ENCODE assay signal across 17 cellular contexts in the genomic region with DNA sequence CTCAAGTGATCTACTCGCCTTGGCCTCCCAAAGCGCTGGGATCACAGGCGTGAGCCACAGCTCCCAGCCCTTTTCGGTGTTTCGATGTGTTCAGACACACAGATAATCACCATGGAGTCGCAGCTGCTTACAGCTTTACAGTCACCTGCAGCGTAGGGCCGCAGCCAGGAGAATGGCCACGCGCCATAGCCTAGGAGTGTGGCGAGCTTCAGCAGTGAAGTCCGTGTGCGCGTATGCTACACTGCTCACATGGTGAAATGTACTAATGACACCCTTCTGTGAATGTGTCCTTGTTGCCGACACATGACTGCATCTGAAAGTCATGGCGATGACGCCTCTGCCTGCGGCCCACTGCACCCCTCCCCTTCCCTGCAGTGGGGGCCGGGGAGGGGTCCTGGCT. TPM values are rescaled to one million over a fixed set of nuclear protein-coding genes. Genes with fewer than 3 reads are reported as not detected.
A peak's percentile ranks its signal among the peaks of the same experiment; 100 is the strongest.
DNase-seq lines count a peak whose midpoint lies in the region; ATAC-seq and TF ChIP-seq lines count a peak whose summit lies in the region.
"Had no signal": no experiment of that assay in that cellular context is flagged by ENCODE, and none has a peak within 500 bp of the region (broad histone marks: within the 10 kb centered on the region; RNA-seq: fewer than 3 reads in every experiment).

No MANE protein-coding gene starts in this region.

- no peak for TF ChIP-seq CTCF in psoas muscle (IDR thresholded peaks at IDR 0.05)
- no peak for TF ChIP-seq CTCF in mesothelial cell of epicardium (IDR thresholded peaks at IDR 0.05; ENCODE audit: unreplicated experiment)

- H3K27ac ChIP-seq in psoas muscle: no peak overlapping the region
- H3K27ac ChIP-seq: 22Rv1, SJSA1 had no signal

- no peaks in the 10 kb centered on the region for H3K4me1 Mint-ChIP-seq in mesothelial cell of epicardium

- H3K4me3 ChIP-seq in psoas muscle: no peak overlapping the region
- H3K4me3 ChIP-seq: SJSA1 had no signal

- no peak overlapping the region for H3K4me3 Mint-ChIP-seq in mesothelial cell of epicardium

- intact Hi-C loops in left cardiac atrium (cut with DNase I) (no loop called here), psoas muscle (cut with DNase I) (no loop called here)

- H3K27me3 ChIP-seq in psoas muscle (ENCODE audit: insufficient read depth in 3 of 3, low read length in 2 of 3): no peaks in the 10 kb centered on the region
- H3K27me3 ChIP-seq: SJSA1 had no signal

- no peaks in the 10 kb centered on the region for H3K9me3 ChIP-seq in psoas muscle
- H3K9me3 ChIP-seq: SJSA1 had no signal

- H3K27ac Mint-ChIP-seq in mesothelial cell of epicardium: no peak overlapping the region

- ATAC-seq in left cardiac atrium (peak; percentile 80 to 85), psoas muscle (peak in 3 of 4 donors; percentile 24 to 60 (median 32)), HG03442 (IDR thresholded peaks at IDR 0.05; ENCODE audit: unreplicated experiment) (no peak)

- no peaks in the 10 kb centered on the region for H3K4me1 ChIP-seq in psoas muscle
- H3K4me1 ChIP-seq: SJSA1 had no signal

- peaks cover 9% of the 10 kb centered on the region for H3K36me3 Mint-ChIP-seq in mesothelial cell of epicardium

- peak; percentile 22 for DNase-seq in DMS53 (lab: John Stamatoyannopoulos, UW)
- no peak for DNase-seq in DMS53 treated with DMSO at 0.1 percent for 48 hours (lab: John Stamatoyannopoulos, UW; ENCODE audit: unreplicated experiment)
- DNase-seq in NCI-H2227 treated with DMSO at 0.1 percent for 48 hours (lab: John Stamatoyannopoulos, UW): peak; percentile 31
- DNase-seq in left cardiac atrium: peak; percentile 79
- DNase-seq in psoas muscle: no peak
- DNase-seq in mesothelial cell of epicardium (ENCODE audit: low spot score in 2 of 2, unreplicated experiment in 2 of 2): no peak
- no peak for DNase-seq in AG08395 (ENCODE audit: low spot score)
- DNase-seq: C1 segment of cervical spinal cord; COR-L47; H7; NCI-H226; NK-92 treated with Interleukin-12 subunit alpha and Interleukin-12 subunit beta, amount 100 ng/mL, for 24 hours; OCI-M1; RPMI8226 had no signal

- no peaks in the 10 kb centered on the region for H3K27me3 Mint-ChIP-seq in mesothelial cell of epicardium (ENCODE audit: low read depth)

- H3K9me3 Mint-ChIP-seq in mesothelial cell of epicardium: no peaks in the 10 kb centered on the region

- 78 to 83% (median 79%) methylated on average over 19 of the region's 19 CpGs for WGBS in psoas muscle, 3 donors

- H3K36me3 ChIP-seq in psoas muscle (ENCODE audit: insufficient read depth in 1 of 2, low read depth in 1 of 2): peaks cover 11 to 90% of the 10 kb centered on the region in 2 donors

RNA-seq across cellular contexts. Expression of a gene that starts 23.6 kb away (rescaled TPM):
- total RNA-seq in left cardiac atrium (100 to 1,000 TPM in 1 of 2 donors, 10 to 100 TPM in 1; 80.6 to 128 TPM), psoas muscle (100 to 1,000 TPM in 2 of 4 donors, 10 to 100 TPM in 2; 71.9 to 103 (median 91.4) TPM), mesothelial cell of epicardium (107 to 116 TPM (median 115 TPM) in 3 replicates)
- 100 to 1,000 TPM in 1 of 3 donors, 10 to 100 TPM in 2; 51.5 to 120 (median 76.0) TPM for polyA plus RNA-seq in psoas muscle

RNA-seq across cellular contexts. Expression of a gene that starts 31.0 kb away (rescaled TPM):
- total RNA-seq in left cardiac atrium (1 to 10 TPM in 1 of 2 donors, under 1 TPM in 1; 0.89 to 2.3 TPM), psoas muscle (1 to 10 TPM in 3 of 4 donors, under 1 TPM in 1; 0.89 to 2.8 (median 1.4) TPM), mesothelial cell of epicardium (11.0 to 14.4 TPM (median 13.8 TPM) in 3 replicates)
- polyA plus RNA-seq in psoas muscle: 1 to 10 TPM in 2 of 3 donors, under 1 TPM in 1; 0.69 to 3.0 (median 2.0) TPM

RNA-seq across cellular contexts. Expression of a gene that starts 31.6 kb away (rescaled TPM):
- 10 to 100 TPM; 24.9 to 28.6 TPM for total RNA-seq in left cardiac atrium
- total RNA-seq in psoas muscle: 10 to 100 TPM in 3 of 4 donors, 1 to 10 TPM in 1; 9.9 to 19.8 (median 17.2) TPM
- 10 to 100 TPM in 2 of 3 donors, 1 to 10 TPM in 1; 8.3 to 13.5 (median 11.3) TPM for polyA plus RNA-seq in psoas muscle
- total RNA-seq in mesothelial cell of epicardium: 33.0 to 34.7 TPM (median 34.1 TPM) in 3 replicates

RNA-seq across cellular contexts. Expression of a gene that starts 36.0 kb away (rescaled TPM):
- total RNA-seq in left cardiac atrium (10 to 100 TPM in 1 of 2 donors, 1 to 10 TPM in 1; 9.8 to 16.2 TPM), psoas muscle (10 to 100 TPM; 11.2 to 25.9 (median 22.1) TPM), mesothelial cell of epicardium (54.1 to 59.1 TPM (median 58.2 TPM) in 3 replicates)
- polyA plus RNA-seq in psoas muscle: 10 to 100 TPM in 2 of 3 donors, 1 to 10 TPM in 1; 7.6 to 16.3 (median 15.5) TPM

Comparison
In these comparisons a context has a peak if more than half of its experiments do, and no peak if none do; other contexts are left out.
1. DNase-seq: peak in DMS53 (single experiment), NCI-H2227 treated with DMSO at 0.1 percent for 48 hours (single experiment) and left cardiac atrium (single experiment); none in DMS53 treated with DMSO at 0.1 percent for 48 hours (single experiment), psoas muscle (0 of 2), mesothelial cell of epicardium (0 of 2) and AG08395 (single experiment).